In genomic region chr1:19329188-19329587, GRCh38 we compare ENCODE assay signal across 26 cellular contexts.
"Had no signal": no experiment of that assay in that cellular context is flagged by ENCODE, and none has a peak within 500 bp of the region (broad histone marks: within the 10 kb centered on the region; RNA-seq: fewer than 3 reads in every experiment).

No MANE protein-coding gene starts in this region.

- H3K36me3 Mint-ChIP-seq: activated naive CD4-positive, alpha-beta T cell treated with anti-CD3 and anti-CD28 coated beads, Interleukin-2, amount 50 U/mL, for 24 hours had no signal

- H3K4me1 Mint-ChIP-seq: activated CD4-positive, alpha-beta T cell treated with anti-CD3 and anti-CD28 coated beads, Interleukin-2, amount 10 ng/mL, durations not matched to agents 7 days and 5 days; activated naive CD4-positive, alpha-beta T cell treated with anti-CD3 and anti-CD28 coated beads, Interleukin-2, amount 50 U/mL, for 24 hours had no signal

- H3K27me3 Mint-ChIP-seq: activated CD4-positive, alpha-beta memory T cell treated with anti-CD3 and anti-CD28 coated beads for 36 hours; activated CD4-positive, alpha-beta T cell treated with anti-CD3 and anti-CD28 coated beads, Interleukin-2, amount 10 ng/mL, durations not matched to agents 7 days and 5 days; activated naive CD4-positive, alpha-beta T cell treated with anti-CD3 and anti-CD28 coated beads, Interleukin-2, amount 50 U/mL, for 24 hours; activated naive CD8-positive, alpha-beta T cell treated with anti-CD3 and anti-CD28 coated beads, Interleukin-2, amount 50 U/mL, for 24 hours had no signal

- DNase-seq: activated CD4-positive, alpha-beta memory T cell treated with anti-CD3 and anti-CD28 coated beads for 36 hours; activated CD4-positive, alpha-beta T cell treated with anti-CD3 and anti-CD28 coated beads, Interleukin-2, amount 10 ng/mL, durations not matched to agents 7 days and 5 days; activated CD4-positive, CD25-positive, alpha-beta regulatory T cell; activated CD8-positive, alpha-beta memory T cell treated with anti-CD3 and anti-CD28 coated beads for 24 hours; activated naive CD8-positive, alpha-beta T cell treated with anti-CD3 and anti-CD28 coated beads, Interleukin-2, amount 50 U/mL, for 24 hours; activated T-cell treated with anti-CD3 and anti-CD28 coated beads, Interleukin-2, amount 50 U/mL, for 4 hours; amniotic stem cell; body of pancreas; central memory CD4-positive, alpha-beta T cell; MM.1S; NCI-H1105; NCI-H1436; NCI-H1694 treated with DMSO at 0.1 percent for 48 hours; NCI-H2029 treated with DMSO at 0.1 percent for 48 hours; NCI-H345; NCI-H510A; NCI-H526 treated with DMSO at 0.1 percent for 48 hours; NCI-H82; NK-92 treated with Interleukin-12 subunit alpha and Interleukin-12 subunit beta, amount 100 ng/mL, for 24 hours; OCI-M1; SIG-M5; T-helper 2 cell; T1000 had no signal

- ATAC-seq: activated naive CD8-positive, alpha-beta T cell treated with anti-CD3 and anti-CD28 coated beads, Interleukin-2, amount 50 U/mL, for 24 hours; activated T-cell treated with anti-CD3 and anti-CD28 coated beads, Interleukin-2, amount 50 U/mL, for 4 hours; body of pancreas; Panc1 had no signal

- H3K4me3 Mint-ChIP-seq: activated CD4-positive, alpha-beta memory T cell treated with anti-CD3 and anti-CD28 coated beads for 36 hours; activated CD4-positive, alpha-beta T cell treated with anti-CD3 and anti-CD28 coated beads, Interleukin-2, amount 10 ng/mL, durations not matched to agents 7 days and 5 days; activated naive CD4-positive, alpha-beta T cell treated with anti-CD3 and anti-CD28 coated beads, Interleukin-2, amount 50 U/mL, for 24 hours; activated naive CD8-positive, alpha-beta T cell treated with anti-CD3 and anti-CD28 coated beads, Interleukin-2, amount 50 U/mL, for 24 hours; activated T-cell treated with anti-CD3 and anti-CD28 coated beads, Interleukin-2, amount 50 U/mL, for 4 hours had no signal

- H3K27ac Mint-ChIP-seq: activated CD4-positive, alpha-beta memory T cell treated with anti-CD3 and anti-CD28 coated beads for 36 hours; activated naive CD4-positive, alpha-beta T cell treated with anti-CD3 and anti-CD28 coated beads, Interleukin-2, amount 50 U/mL, for 24 hours; activated naive CD8-positive, alpha-beta T cell treated with anti-CD3 and anti-CD28 coated beads, Interleukin-2, amount 50 U/mL, for 24 hours; activated T-helper 2 cell treated with anti-CD3 and anti-CD28 coated beads, Interferon-gamma antibody, Interleukin-2, Interleukin-4, amounts not matched to agents 10 μg/mL and 5 μg/mL and 100 μg/mL, durations not matched to agents 14 hours and 24 hours and 36 hours had no signal

- H3K9me3 Mint-ChIP-seq: activated CD4-positive, alpha-beta memory T cell treated with anti-CD3 and anti-CD28 coated beads for 36 hours; activated CD4-positive, alpha-beta T cell treated with anti-CD3 and anti-CD28 coated beads, Interleukin-2, amount 10 ng/mL, durations not matched to agents 7 days and 5 days; activated naive CD4-positive, alpha-beta T cell treated with anti-CD3 and anti-CD28 coated beads, Interleukin-2, amount 50 U/mL, for 24 hours; activated naive CD8-positive, alpha-beta T cell treated with anti-CD3 and anti-CD28 coated beads, Interleukin-2, amount 50 U/mL, for 24 hours; activated T-cell treated with anti-CD3 and anti-CD28 coated beads, Interleukin-2, amount 50 U/mL, for 4 hours; activated T-helper 2 cell treated with anti-CD3 and anti-CD28 coated beads, Interferon-gamma antibody, Interleukin-2, Interleukin-4, amounts not matched to agents 10 μg/mL and 5 μg/mL and 100 μg/mL, durations not matched to agents 14 hours and 24 hours and 36 hours had no signal
